In genomic region chr10:19906108-19906791, GRCh38 we compare ENCODE assay signal across 13 cellular contexts.
DNase-seq lines count a peak whose midpoint lies in the region; ATAC-seq and TF ChIP-seq lines count a peak whose summit lies in the region.
"Had no signal": no experiment of that assay in that cellular context is flagged by ENCODE, and none has a peak within 500 bp of the region (broad histone marks: within the 10 kb centered on the region; RNA-seq: fewer than 3 reads in every experiment).

No MANE protein-coding gene starts in this region.

- CTCF ChIA-PET in WTC11 (lab: Charles Lee), result no interaction called here

- no peak overlapping the region for H4K12ac ChIP-seq in trophoblast cell (ENCODE audit: low read depth, low read length)

- no peak overlapping the region for H2AFZ ChIP-seq in trophoblast cell (ENCODE audit: insufficient read depth, low read length, poor library complexity)

- H3K9ac ChIP-seq in trophoblast cell (ENCODE audit: low read length), result no peak overlapping the region
- H3K9ac ChIP-seq: BLaER1 treated with 17β-estradiol and CSF1 and Interleukin-3, amounts not matched to agents 10 nM and 100 nM had no signal

- no peak overlapping the region for H3K18ac ChIP-seq in trophoblast cell (ENCODE audit: low read length)

- no peak overlapping the region for H3K4me2 ChIP-seq in trophoblast cell (ENCODE audit: low read length)
- H3K4me2 ChIP-seq: BLaER1 treated with 17β-estradiol and CSF1 and Interleukin-3, amounts not matched to agents 10 nM and 100 nM had no signal

- no peaks in the 10 kb centered on the region for H3K36me3 ChIP-seq in trophoblast cell (ENCODE audit: control insufficient read depth in 1 of 2, insufficient read depth in 2 of 2, low read length in 2 of 2)
- H3K36me3 ChIP-seq: BLaER1 treated with 17β-estradiol and CSF1 and Interleukin-3, amounts not matched to agents 10 nM and 100 nM had no signal

- H3K23ac ChIP-seq in trophoblast cell (ENCODE audit: low read length), result peak overlapping the region; percentile 17

- H3K9me3 Mint-ChIP-seq in CD14-positive monocyte, result peaks cover 0 to 3% (median 0%) of the 10 kb centered on the region in 7 donors
- no peaks in the 10 kb centered on the region for H3K9me3 Mint-ChIP-seq in WTC11

- no peak overlapping the region for H3K27ac ChIP-seq in trophoblast cell (ENCODE audit: low read depth, low read length)
- H3K27ac ChIP-seq: BLaER1 treated with 17β-estradiol and CSF1 and Interleukin-3, amounts not matched to agents 10 nM and 100 nM had no signal

- H3K4me3 ChIP-seq in fibroblast of mammary gland (ENCODE audit: control insufficient read depth, low read depth, low read length) (no peak overlapping the region), trophoblast cell (ENCODE audit: low read depth, low read length) (no peak overlapping the region)
- H3K4me3 ChIP-seq: BLaER1 treated with 17β-estradiol and CSF1 and Interleukin-3, amounts not matched to agents 10 nM and 100 nM had no signal

- no peak overlapping the region for H2BK120ac ChIP-seq in trophoblast cell (ENCODE audit: insufficient read depth, low read length, poor library complexity)

- no CpG with 5 or more reads among the region's 5 CpGs for WGBS in trophoblast cell (ENCODE audit: extremely low coverage, insufficient coverage, insufficient read length)

- H3K79me1 ChIP-seq in trophoblast cell (ENCODE audit: low read length), result no peaks in the 10 kb centered on the region

- no peaks in the 10 kb centered on the region for H3K27me3 Mint-ChIP-seq in CD14-positive monocyte (ENCODE audit: low read depth in 3 of 3)
- H3K27me3 Mint-ChIP-seq in WTC11 (ENCODE audit: low read depth), result no peaks in the 10 kb centered on the region
- H3K27me3 Mint-ChIP-seq: CD4-positive, alpha-beta T cell had no signal

- H3K4me1 Mint-ChIP-seq in CD14-positive monocyte (peaks cover 28% of the 10 kb centered on the region), WTC11 (peaks cover 63% of the 10 kb centered on the region)

- peak overlapping the region in 6 of 7 donors; percentile 12 to 79 (median 30) for H3K27ac Mint-ChIP-seq in CD14-positive monocyte
- H3K27ac Mint-ChIP-seq in WTC11, result no peak overlapping the region; the same call in 1 of the 2 replicates
- H3K27ac Mint-ChIP-seq: CD4-positive, alpha-beta T cell had no signal

- POLR2A ChIA-PET in WTC11 (lab: Charles Lee), result no interaction called here

- H4K8ac ChIP-seq in trophoblast cell (ENCODE audit: low read depth, low read length), result no peak overlapping the region

- H3K36me3 Mint-ChIP-seq in CD14-positive monocyte (peaks cover 9 to 14% of the 10 kb centered on the region in 2 donors), WTC11 (no peaks in the 10 kb centered on the region)

- H3K4me3 Mint-ChIP-seq in CD14-positive monocyte (no peak overlapping the region), WTC11 (no peak overlapping the region)
- H3K4me3 Mint-ChIP-seq: CD4-positive, alpha-beta T cell had no signal

- H3K14ac ChIP-seq in trophoblast cell (ENCODE audit: low read length), result no peak overlapping the region

- peak; percentile 72 for ATAC-seq in WTC11
- ATAC-seq: HCT116 had no signal

- DNase-seq in CD14-positive monocyte (ENCODE audit: low spot score), result no peak
- DNase-seq in WTC11 (ENCODE audit: low spot score), result no peak
- DNase-seq in fibroblast of mammary gland (ENCODE audit: low read depth), result peak; percentile 4
- DNase-seq in trophoblast cell, result no peak
- no peak for DNase-seq in putamen (ENCODE audit: low spot score)
- no peak for DNase-seq in NCI-H524 (lab: John Stamatoyannopoulos, UW)
- no peak for DNase-seq in SHP77 treated with DMSO at 0.1 percent for 48 hours (lab: John Stamatoyannopoulos, UW)
- DNase-seq: ACHN; Calu3; CD4-positive, alpha-beta T cell; DMS 273 treated with DMSO at 0.1 percent for 48 hours had no signal

- TF ChIP-seq CTCF in CD14-positive monocyte (IDR thresholded peaks at IDR 0.05) (no peak), WTC11 (IDR thresholded peaks at IDR 0.05) (no peak), fibroblast of mammary gland (conservative IDR thresholded peaks at IDR 0.05; ENCODE audit: control insufficient read depth, insufficient read depth, low read depth, low read length) (no peak)

- H2AK5ac ChIP-seq in trophoblast cell (ENCODE audit: low read length), result no peak overlapping the region

- no peaks in the 10 kb centered on the region for H3K27me3 ChIP-seq in trophoblast cell (ENCODE audit: insufficient read depth, low read length)
- H3K27me3 ChIP-seq: BLaER1 treated with 17β-estradiol and CSF1 and Interleukin-3, amounts not matched to agents 10 nM and 100 nM had no signal

- intact Hi-C loops in CD14-positive monocyte (cut with micrococcal nuclease), result no loop called here

- H4K91ac ChIP-seq in trophoblast cell (ENCODE audit: low read depth, low read length), result no peak overlapping the region

- H3K4ac ChIP-seq in trophoblast cell (ENCODE audit: low read depth, low read length), result no peak overlapping the region

- peaks cover 3 to 6% of the 10 kb centered on the region in 2 experiments for H3K4me1 ChIP-seq in trophoblast cell (ENCODE audit: control insufficient read depth in 1 of 2, insufficient read depth in 2 of 2, low read length in 2 of 2)

- H2BK5ac ChIP-seq in trophoblast cell (ENCODE audit: low read depth, low read length, poor library complexity), result no peak overlapping the region

- H2BK12ac ChIP-seq in trophoblast cell (ENCODE audit: low read length), result no peak overlapping the region

- H3K79me2 ChIP-seq in trophoblast cell (ENCODE audit: control insufficient read depth, insufficient read depth, low read length, poor library complexity), result peaks cover 3% of the 10 kb centered on the region

- H3K9me3 ChIP-seq in trophoblast cell (ENCODE audit: insufficient read depth, low read depth, low read length), result no peaks in the 10 kb centered on the region

TF ChIP-seq in WTC11, 78 proteins besides CTCF, POLR2A, EP300 and RAD21:
- TF ChIP-seq ARID4B (CRISPR knock-in tag; IDR thresholded peaks at IDR 0.05; ENCODE audit: borderline replicate concordance) (no peak), ZNF425 (CRISPR knock-in tag; conservative IDR thresholded peaks at IDR 0.05) (no peak), CDX4 (CRISPR knock-in tag; IDR thresholded peaks at IDR 0.05; ENCODE audit: borderline replicate concordance) (no peak)
